Comparison of ENCODE assay signal across 1 cellular context in the genomic region with DNA sequence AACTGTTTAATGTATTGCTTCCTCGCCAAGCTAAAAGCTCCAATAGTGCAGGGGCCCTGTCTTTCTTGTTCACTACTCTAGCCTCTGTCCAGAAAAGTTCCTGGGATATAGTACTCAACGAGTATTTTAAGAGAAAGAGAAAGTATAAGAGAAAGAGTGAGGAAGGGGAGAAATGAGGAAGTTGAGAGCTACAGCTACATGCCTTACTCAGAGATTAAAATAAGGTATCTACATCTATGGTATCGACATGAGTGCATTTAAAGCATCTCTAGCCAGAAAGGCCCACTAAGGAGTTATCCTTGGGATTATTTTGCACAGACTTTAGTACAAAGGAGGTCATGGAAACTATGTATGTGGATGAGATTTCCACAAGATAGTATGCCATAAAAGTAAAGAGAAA.
TF ChIP-seq lines count a peak whose summit lies in the region.

No MANE protein-coding gene starts in this region.

TF ChIP-seq in WTC11, 78 proteins besides CTCF, POLR2A, EP300 and RAD21 (continued from another document):
- TF ChIP-seq, protein P1, sequence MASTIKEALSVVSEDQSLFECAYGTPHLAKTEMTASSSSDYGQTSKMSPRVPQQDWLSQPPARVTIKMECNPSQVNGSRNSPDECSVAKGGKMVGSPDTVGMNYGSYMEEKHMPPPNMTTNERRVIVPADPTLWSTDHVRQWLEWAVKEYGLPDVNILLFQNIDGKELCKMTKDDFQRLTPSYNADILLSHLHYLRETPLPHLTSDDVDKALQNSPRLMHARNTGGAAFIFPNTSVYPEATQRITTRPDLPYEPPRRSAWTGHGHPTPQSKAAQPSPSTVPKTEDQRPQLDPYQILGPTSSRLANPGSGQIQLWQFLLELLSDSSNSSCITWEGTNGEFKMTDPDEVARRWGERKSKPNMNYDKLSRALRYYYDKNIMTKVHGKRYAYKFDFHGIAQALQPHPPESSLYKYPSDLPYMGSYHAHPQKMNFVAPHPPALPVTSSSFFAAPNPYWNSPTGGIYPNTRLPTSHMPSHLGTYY (CRISPR knock-in tag; IDR thresholded peaks at IDR 0.05) = no peak
